Comparison of ENCODE assay signal across 9 cellular contexts in the genomic region with DNA sequence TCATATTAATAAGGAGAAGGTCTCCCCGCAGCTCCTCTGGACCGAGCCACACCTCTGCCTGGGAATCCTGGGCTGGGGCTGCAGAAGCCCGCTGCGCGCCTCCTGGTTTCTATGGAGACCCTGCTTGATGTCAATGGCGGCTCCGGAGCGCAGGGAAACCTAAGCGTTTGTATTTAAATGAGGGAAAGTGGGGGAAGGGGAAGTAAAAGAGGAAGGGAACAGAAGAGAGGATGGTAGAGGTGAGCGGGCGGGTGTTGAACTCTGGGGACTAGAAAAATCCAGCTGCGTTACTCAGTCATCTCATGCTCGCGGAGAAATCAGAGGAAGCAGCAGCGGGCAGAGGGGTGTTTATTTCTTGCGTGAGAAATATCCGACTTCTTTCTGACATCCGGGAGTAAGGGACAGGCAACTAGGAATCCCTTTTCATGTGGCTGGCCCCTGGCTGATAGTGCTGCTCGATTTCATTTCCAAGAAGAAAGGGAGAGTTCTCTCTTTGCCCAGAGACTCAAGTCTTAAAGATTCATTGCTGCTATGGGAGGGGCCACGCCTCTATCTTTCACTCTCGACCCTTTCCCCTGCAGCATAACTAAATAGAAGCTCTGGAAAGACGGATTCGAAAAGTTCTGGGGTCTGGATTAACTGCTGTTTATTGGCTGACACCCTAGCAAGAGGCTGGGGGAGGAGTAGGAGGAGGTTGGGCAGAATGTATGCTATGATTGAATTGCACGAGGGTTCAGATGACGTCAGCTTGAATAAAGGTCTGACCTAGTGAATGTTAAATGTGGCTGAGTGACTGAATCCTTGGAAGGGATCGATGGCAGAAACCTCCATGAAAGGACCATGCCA.
DNase-seq lines count a peak whose midpoint lies in the region; ATAC-seq, FAIRE-seq and TF ChIP-seq lines count a peak whose summit lies in the region.
"Had no signal": no experiment of that assay in that cellular context is flagged by ENCODE, and none has a peak within 500 bp of the region (broad histone marks: within the 10 kb centered on the region; RNA-seq: fewer than 3 reads in every experiment).

No MANE protein-coding gene starts in this region.

- H2BK120ac ChIP-seq in neuronal stem cell (ENCODE audit: low read depth, low read length): no peak overlapping the region

- TF ChIP-seq RAD21 in A549 (conservative IDR thresholded peaks at IDR 0.05 in 1 of 2, IDR thresholded peaks at IDR 0.05 in 1 of 2): no peak

- no peaks in the 10 kb centered on the region for H3K4me1 ChIP-seq in A549
- peaks cover 12 to 15% of the 10 kb centered on the region in 2 donors for H3K4me1 ChIP-seq in neuronal stem cell (ENCODE audit: control insufficient read depth in 2 of 2, insufficient read depth in 1 of 2, low read depth in 1 of 2, low read length in 2 of 2)

- intact Hi-C loops in activated naive CD4-positive, alpha-beta T cell treated with anti-CD3 and anti-CD28 coated beads for 36 hours (cut with micrococcal nuclease): loop anchor here (1.0 to 10.0 kb wide), 6 partner anchors 146 to 1008 kb away; partner anchors contain the start of gene ZBTB20

- peak overlapping the region; percentile 83 for H3K4me3 Mint-ChIP-seq in activated naive CD4-positive, alpha-beta T cell treated with anti-CD3 and anti-CD28 coated beads for 36 hours

- H2AFZ ChIP-seq in neuronal stem cell (ENCODE audit: low read length): peak overlapping the region; percentile 76

- no peak overlapping the region for H2BK12ac ChIP-seq in neuronal stem cell (ENCODE audit: low read length)

- no peak overlapping the region for H3K23ac ChIP-seq in neuronal stem cell (ENCODE audit: low read depth, low read length, poor library complexity)

- no peak overlapping the region for H3K14ac ChIP-seq in neuronal stem cell (ENCODE audit: low read length)

- no peak for TF ChIP-seq POLR2A in A549 (IDR thresholded peaks at IDR 0.05; ENCODE audit: low read length)

- no peak overlapping the region for H4K8ac ChIP-seq in neuronal stem cell (ENCODE audit: low read depth, low read length)

- H3K4ac ChIP-seq in neuronal stem cell (ENCODE audit: low read length): no peak overlapping the region

- TF ChIP-seq CTCF in A549 (IDR thresholded peaks at IDR 0.05): no peak

- H3K18ac ChIP-seq in neuronal stem cell (ENCODE audit: low read length): no peak overlapping the region

- no peak overlapping the region for H3K27ac Mint-ChIP-seq in activated naive CD4-positive, alpha-beta T cell treated with anti-CD3 and anti-CD28 coated beads for 36 hours

- peaks cover 20% of the 10 kb centered on the region for H3K4me1 Mint-ChIP-seq in activated naive CD4-positive, alpha-beta T cell treated with anti-CD3 and anti-CD28 coated beads for 36 hours (ENCODE audit: low read depth)

- no peaks in the 10 kb centered on the region for H3K36me3 Mint-ChIP-seq in activated naive CD4-positive, alpha-beta T cell treated with anti-CD3 and anti-CD28 coated beads for 36 hours (ENCODE audit: low read depth)

- H2BK15ac ChIP-seq in neuronal stem cell (ENCODE audit: low read length): no peak overlapping the region

- H3K27me3 Mint-ChIP-seq in activated naive CD4-positive, alpha-beta T cell treated with anti-CD3 and anti-CD28 coated beads for 36 hours (ENCODE audit: low read depth): peaks cover 33% of the 10 kb centered on the region

- H3K79me1 ChIP-seq in neuronal stem cell (ENCODE audit: low read depth, low read length): no peaks in the 10 kb centered on the region

- DNase-seq in A549 (ENCODE audit: low read depth in 1 of 2, low spot score in 1 of 2) (peak; percentile 11 to 13), NCI-H2196 treated with DMSO at 0.1 percent for 48 hours (lab: John Stamatoyannopoulos, UW; ENCODE audit: unreplicated experiment) (peak; percentile 74), germinal center (ENCODE audit: low spot score) (peak; percentile 14), neuronal stem cell (ENCODE audit: low spot score) (peak; percentile 70)
- peak; percentile 50 for DNase-seq in activated naive CD4-positive, alpha-beta T cell treated with anti-CD3 and anti-CD28 coated beads for 36 hours

- H4K91ac ChIP-seq in neuronal stem cell (ENCODE audit: low read depth, low read length, poor library complexity): no peak overlapping the region

- H2BK5ac ChIP-seq in neuronal stem cell (ENCODE audit: low read length): no peak overlapping the region

- no peak for TF ChIP-seq EP300 in A549 (IDR thresholded peaks at IDR 0.05)

- FAIRE-seq in A549 (lab: Jason Lieb, UNC): no peak

- WGBS in A549 (ENCODE audit: missing lambda C conversion rate): 4% methylated on average over 26 of the region's 26 CpGs
- no CpG with 5 or more reads among the region's 26 CpGs for WGBS in neuronal stem cell (ENCODE audit: extremely low coverage in 2 of 2, insufficient read length in 2 of 2, insufficient replicate concordance in 1 of 2), 2 donors

- peak overlapping the region; percentile 53 for H3K4me3 ChIP-seq in A549
- H3K4me3 ChIP-seq in neuronal stem cell (ENCODE audit: low read length in 2 of 2): peak overlapping the region; percentile 42 to 74

- H3K36me3 ChIP-seq in neuronal stem cell (replicated peaks in 1 of 2; ENCODE audit: control insufficient read depth in 2 of 2, insufficient read depth in 2 of 2, low read length in 2 of 2): no peaks in the 10 kb centered on the region
- H3K36me3 ChIP-seq: neutrophil had no signal

- H3K27ac ChIP-seq in A549 (peak overlapping the region in 1 of 2 experiments; percentile 20; a peak in 2 of 6 replicates), neuronal stem cell (replicated peaks; ENCODE audit: low read length) (peak overlapping the region; percentile 81)
- H3K27ac ChIP-seq: neutrophil had no signal

- POLR2A ChIA-PET in A549 (lab: Yijun Ruan, JAX): no interaction called here

- H3K27me3 ChIP-seq in neuronal stem cell (ENCODE audit: control insufficient read depth in 3 of 3, insufficient read depth in 3 of 3, low read depth in 1 of 3, low read length in 3 of 3): no peaks in the 10 kb centered on the region

- H2AK5ac ChIP-seq in neuronal stem cell (ENCODE audit: low read depth, low read length): no peak overlapping the region

- H3K9me3 Mint-ChIP-seq in activated naive CD4-positive, alpha-beta T cell treated with anti-CD3 and anti-CD28 coated beads for 36 hours: no peaks in the 10 kb centered on the region

- peak overlapping the region; percentile 98 for H3K4me2 ChIP-seq in A549
- peak overlapping the region; percentile 56 for H3K4me2 ChIP-seq in neuronal stem cell (ENCODE audit: insufficient read depth, low read length, poor library complexity, severe bottlenecking)

- CTCF ChIA-PET in A549 (lab: Yijun Ruan, JAX): interaction anchor here (1.8 kb wide), 1 partner anchor 295 kb away, joined by 11 read pairs; no protein-coding TSS in a partner anchor
- CTCF ChIA-PET in activated naive CD4-positive, alpha-beta T cell treated with anti-CD3 and anti-CD28 coated beads for 36 hours (lab: Charles Lee): interaction anchor here (0.7 kb wide), 1 partner anchor 107 kb away, joined by 3 read pairs; no protein-coding TSS in a partner anchor

- ATAC-seq in A549: peak; percentile 74 to 87
- ATAC-seq in GM19043 (IDR thresholded peaks at IDR 0.05; ENCODE audit: low read depth, unreplicated experiment): peak; percentile 53
- ATAC-seq in GM19324 (IDR thresholded peaks at IDR 0.05; ENCODE audit: low FRiP score, unreplicated experiment): no peak
- ATAC-seq in HG03025 (IDR thresholded peaks at IDR 0.05; ENCODE audit: low FRiP score, unreplicated experiment): no peak

- H3K9me3 ChIP-seq in A549 (no peaks in the 10 kb centered on the region), neuronal stem cell (replicated peaks in 1 of 2; ENCODE audit: control insufficient read depth in 2 of 2, insufficient read depth in 1 of 2, low read depth in 1 of 2, low read length in 2 of 2) (no peaks in the 10 kb centered on the region)
- H3K9me3 ChIP-seq: neutrophil had no signal

- H3K9ac ChIP-seq in neuronal stem cell (ENCODE audit: low read depth, low read length, poor library complexity): no peak overlapping the region

TF ChIP-seq in A549, 52 proteins besides CTCF, POLR2A, EP300 and RAD21:
- no peak for TF ChIP-seq EHMT2 (IDR thresholded peaks at IDR 0.05; ENCODE audit: low read depth)
- no peak for TF ChIP-seq TFCP2L1 (CRISPR knock-in tag; IDR thresholded peaks at IDR 0.05)
- no peak for TF ChIP-seq HEYL (CRISPR knock-in tag; IDR thresholded peaks at IDR 0.05)
- no peak for TF ChIP-seq FOSL2 (IDR thresholded peaks at IDR 0.05)
- no peak for TF ChIP-seq FOSL2 (CRISPR knock-in tag; IDR thresholded peaks at IDR 0.05)
- TF ChIP-seq FOSB (CRISPR knock-in tag; IDR thresholded peaks at IDR 0.05): no peak
- TF ChIP-seq NPAS2 (CRISPR knock-in tag; IDR thresholded peaks at IDR 0.05; ENCODE audit: borderline replicate concordance): no peak
- TF ChIP-seq EHF (CRISPR knock-in tag; IDR thresholded peaks at IDR 0.05): no peak
- TF ChIP-seq HOXA7 (CRISPR knock-in tag; IDR thresholded peaks at IDR 0.05): no peak
- TF ChIP-seq ZFP36 (IDR thresholded peaks at IDR 0.05; ENCODE audit: borderline replicate concordance, partially characterized antibody): no peak
- TF ChIP-seq E2F6 (IDR thresholded peaks at IDR 0.05; ENCODE audit: borderline replicate concordance, low read depth): no peak
- no peak for TF ChIP-seq HOXB13 (CRISPR knock-in tag; IDR thresholded peaks at IDR 0.05; ENCODE audit: low read depth)
- TF ChIP-seq CHD4 (IDR thresholded peaks at IDR 0.05; ENCODE audit: borderline replicate concordance): no peak
- TF ChIP-seq CHD2 (IDR thresholded peaks at IDR 0.05; ENCODE audit: low read length, partially characterized antibody): no peak
- no peak for TF ChIP-seq MAX (IDR thresholded peaks at IDR 0.05)
- no peak for TF ChIP-seq KDM5A (IDR thresholded peaks at IDR 0.05)
- TF ChIP-seq HOXB5 (CRISPR knock-in tag; IDR thresholded peaks at IDR 0.05): no peak

Comparison
In these comparisons a context has a peak if more than half of its experiments do, and no peak if none do; other contexts are left out.
1. ATAC-seq: peak in A549 (2 of 2) and GM19043 (single experiment); none in GM19324 (single experiment) and HG03025 (single experiment).
2. DNase-seq: peak in every context shown above with its lines; median percentile 74 in NCI-H2196 treated with DMSO at 0.1 percent for 48 hours; 70 in neuronal stem cell; 50 in activated naive CD4-positive, alpha-beta T cell treated with anti-CD3 and anti-CD28 coated beads for 36 hours; 14 in germinal center; 12 in A549.